In genomic region chr3:10437995-10438901, GRCh38 we compare ENCODE assay signal across 11 cellular contexts.
DNase-seq lines count a peak whose midpoint lies in the region; ATAC-seq and TF ChIP-seq lines count a peak whose summit lies in the region.
"Had no signal": no experiment of that assay in that cellular context is flagged by ENCODE, and none has a peak within 500 bp of the region (broad histone marks: within the 10 kb centered on the region; RNA-seq: fewer than 3 reads in every experiment).

No MANE protein-coding gene starts in this region.

- BruUV-seq in A673 (replicated peaks; lab: Mats Ljungman, UMichigan) (no TSS peak), PC-3 (replicated peaks; lab: Mats Ljungman, UMichigan) (no TSS peak)

- H3K9me2 ChIP-seq in PC-3 (replicated peaks; ENCODE audit: low read length), result no peaks in the 10 kb centered on the region

- no peaks in the 10 kb centered on the region for H3K36me3 Mint-ChIP-seq in activated B cell treated with CpG ODN at 0.5 μM for 24 hours (ENCODE audit: low read depth)

- POLR2A ChIA-PET in A673 (lab: Charles Lee; ENCODE audit: low non-redundant PET), result no interaction called here
- POLR2A ChIA-PET in activated B cell treated with CpG ODN at 0.5 μM for 24 hours (lab: Charles Lee), result interaction anchor here (1.1 kb wide), 1 partner anchor 17 kb away, joined by 3 read pairs; no protein-coding TSS in a partner anchor
- POLR2A ChIA-PET in PC-3 (lab: Charles Lee; ENCODE audit: unreplicated experiment), result no interaction called here

- no peak overlapping the region for H3K9ac ChIP-seq in PC-3 (ENCODE audit: low read length)

- intact Hi-C loops in A673 (cut with micrococcal nuclease; ENCODE audit: unreplicated experiment), result no loop called here
- intact Hi-C loops in activated B cell treated with CpG ODN at 0.5 μM for 24 hours (cut with micrococcal nuclease), result no loop called here
- intact Hi-C loops in PC-3 (cut with micrococcal nuclease), result no loop called here

- no peak overlapping the region for H3K4me3 ChIP-seq in A673 (ENCODE audit: low read depth, low read length, poor library complexity, severe bottlenecking)
- H3K4me3 ChIP-seq in PC-3 (ENCODE audit: low read length), result no peak overlapping the region
- H3K4me3 ChIP-seq: uterus had no signal

- no peaks in the 10 kb centered on the region for H3K79me2 ChIP-seq in PC-3 (ENCODE audit: low read length)

- H4K20me1 ChIP-seq in PC-3 (ENCODE audit: low read length), result no peaks in the 10 kb centered on the region

- no peaks in the 10 kb centered on the region for H3K9me3 Mint-ChIP-seq in activated B cell treated with CpG ODN at 0.5 μM for 24 hours

- no peak overlapping the region for H2AFZ ChIP-seq in PC-3 (ENCODE audit: low read length)

- DNase-seq in A673 (ENCODE audit: low spot score) (peak; percentile 21), GM04504 (ENCODE audit: low read depth) (peak; percentile 17), activated B cell treated with CpG ODN at 0.5 μM for 24 hours (no peak), hepatic stellate cell (ENCODE audit: low spot score) (peak; percentile 86), PC-3 (no peak), cerebellar nuclear complex (lab: John Stamatoyannopoulos, UW) (no peak), iPS-NIHi11 (ENCODE audit: low spot score) (no peak)
- DNase-seq: DMS153, NCI-H1694 treated with DMSO at 0.1 percent for 48 hours, uterus had no signal

- no peaks in the 10 kb centered on the region for H3K27me3 Mint-ChIP-seq in activated B cell treated with CpG ODN at 0.5 μM for 24 hours

- TF ChIP-seq CTCF in A673 (conservative IDR thresholded peaks at IDR 0.05; ENCODE audit: low read depth, low read length), result no peak
- TF ChIP-seq CTCF in activated B cell treated with CpG ODN at 0.5 μM for 24 hours (IDR thresholded peaks at IDR 0.05), result no peak
- TF ChIP-seq CTCF in PC-3 (conservative IDR thresholded peaks at IDR 0.05; ENCODE audit: low read depth, low read length), result no peak

- no peak overlapping the region for H3K4me3 Mint-ChIP-seq in activated B cell treated with CpG ODN at 0.5 μM for 24 hours

- no peaks in the 10 kb centered on the region for H3K36me3 ChIP-seq in A673 (ENCODE audit: insufficient read depth, low read length, poor library complexity, severe bottlenecking)
- H3K36me3 ChIP-seq in PC-3 (ENCODE audit: low read depth, low read length), result no peaks in the 10 kb centered on the region
- H3K36me3 ChIP-seq: uterus had no signal

- peak overlapping the region; percentile 61 for H3K27ac Mint-ChIP-seq in activated B cell treated with CpG ODN at 0.5 μM for 24 hours

- H3K4me1 ChIP-seq in A673 (ENCODE audit: insufficient read depth, low read length, poor library complexity, severe bottlenecking) (peaks cover 8% of the 10 kb centered on the region), PC-3 (ENCODE audit: insufficient read depth, low read length) (no peaks in the 10 kb centered on the region)
- H3K4me1 ChIP-seq: uterus had no signal

- H3K9me3 ChIP-seq in A673 (ENCODE audit: low read depth, low read length, poor library complexity, severe bottlenecking), result no peaks in the 10 kb centered on the region
- no peaks in the 10 kb centered on the region for H3K9me3 ChIP-seq in PC-3 (ENCODE audit: low read length)
- H3K9me3 ChIP-seq: uterus had no signal

- peaks cover 47% of the 10 kb centered on the region for H3K4me1 Mint-ChIP-seq in activated B cell treated with CpG ODN at 0.5 μM for 24 hours

- no peak overlapping the region for H3K4me2 ChIP-seq in PC-3 (ENCODE audit: low read length)

- no peaks in the 10 kb centered on the region for H3F3A ChIP-seq in PC-3 (ENCODE audit: low read length, unreplicated experiment)

- H3K27ac ChIP-seq in A673 (ENCODE audit: low read depth, low read length, poor library complexity, severe bottlenecking), result no peak overlapping the region
- no peak overlapping the region for H3K27ac ChIP-seq in PC-3 (ENCODE audit: low read length)
- H3K27ac ChIP-seq: uterus had no signal

- H3K27me3 ChIP-seq in A673 (replicated peaks; ENCODE audit: insufficient read depth, low read depth, low read length, poor library complexity) (no peaks in the 10 kb centered on the region), PC-3 (ENCODE audit: low read length) (no peaks in the 10 kb centered on the region)
- H3K27me3 ChIP-seq: uterus had no signal

- CTCF ChIA-PET in A673 (lab: Charles Lee) (no interaction called here), activated B cell treated with CpG ODN at 0.5 μM for 24 hours (lab: Charles Lee) (no interaction called here), PC-3 (lab: Charles Lee) (no interaction called here)

- no peak for ATAC-seq in activated B cell treated with CpG ODN at 0.5 μM for 24 hours (ENCODE audit: low read depth)
- no peak for ATAC-seq in PC-3
- ATAC-seq in HG03439 (IDR thresholded peaks at IDR 0.05; ENCODE audit: unreplicated experiment), result no peak

Comparison
In these comparisons a context has a peak if more than half of its experiments do, and no peak if none do; other contexts are left out.
1. DNase-seq: peak in A673 (single experiment), GM04504 (single experiment) and hepatic stellate cell (single experiment); none in activated B cell treated with CpG ODN at 0.5 μM for 24 hours (single experiment), PC-3 (single experiment), cerebellar nuclear complex (0 of 2) and iPS-NIHi11 (single experiment).